24 cellular contexts compared by ENCODE assay signal in genomic region chr2:25608718-25609117, GRCh38.
"Had no signal": no experiment of that assay in that cellular context is flagged by ENCODE, and none has a peak within 500 bp of the region (broad histone marks: within the 10 kb centered on the region; RNA-seq: fewer than 3 reads in every experiment).

No MANE protein-coding gene starts in this region.

- H3K4me3 ChIP-seq: sigmoid colon, smooth muscle cell, testis, vagina had no signal

- FAIRE-seq: endometrium, TTC549 had no signal

- H3K9me3 Mint-ChIP-seq: activated naive CD4-positive, alpha-beta T cell treated with anti-CD3 and anti-CD28 coated beads, Interleukin-2, amount 10 ng/mL, durations not matched to agents 7 days and 5 days; activated T-cell treated with anti-CD3 and anti-CD28 coated beads, Interleukin-2, amount 50 U/mL, for 4 hours; neural crest cell; stimulated activated memory B cell treated with anti-CD40 and anti-IgM and Interleukin-4, amounts not matched to agents 10 μg/mL and 1 μg/mL and 100 μg/mL, for 72 hours; type B pancreatic cell had no signal

- H3K4me1 ChIP-seq: sigmoid colon, testis, vagina had no signal

- H3K27ac ChIP-seq: sigmoid colon, testis, vagina, WERI-Rb-1 had no signal

- H3K9me3 ChIP-seq: sigmoid colon, testis, vagina had no signal

- H3K4me2 ChIP-seq: smooth muscle cell had no signal

- H3K27ac Mint-ChIP-seq: activated naive CD4-positive, alpha-beta T cell treated with anti-CD3 and anti-CD28 coated beads, Interleukin-2, amount 10 ng/mL, durations not matched to agents 7 days and 5 days; brain; type B pancreatic cell had no signal

- H3K4me3 Mint-ChIP-seq: activated naive CD4-positive, alpha-beta T cell treated with anti-CD3 and anti-CD28 coated beads, Interleukin-2, amount 10 ng/mL, durations not matched to agents 7 days and 5 days; activated T-cell treated with anti-CD3 and anti-CD28 coated beads, Interleukin-2, amount 50 U/mL, for 4 hours; brain; neural crest cell; stimulated activated memory B cell treated with anti-CD40 and anti-IgM and Interleukin-4, amounts not matched to agents 10 μg/mL and 1 μg/mL and 100 μg/mL, for 72 hours; type B pancreatic cell had no signal

- H3K4me1 Mint-ChIP-seq: activated naive CD4-positive, alpha-beta T cell treated with anti-CD3 and anti-CD28 coated beads, Interleukin-2, amount 10 ng/mL, durations not matched to agents 7 days and 5 days had no signal

- DNase-seq: activated CD4-positive, alpha-beta T cell treated with anti-CD3 and anti-CD28 coated beads for 1 hour; activated CD8-positive, alpha-beta memory T cell treated with anti-CD3 and anti-CD28 coated beads, Interleukin-2, amount 50 U/mL, for 4 hours; activated effector memory CD4-positive, alpha-beta T cell treated with anti-CD3 and anti-CD28 coated beads, Interleukin-2, amount 50 U/mL, for 16 hours; activated naive CD4-positive, alpha-beta T cell treated with anti-CD3 and anti-CD28 coated beads, Interleukin-2, amount 10 ng/mL, durations not matched to agents 7 days and 5 days; activated T-cell treated with anti-CD3 and anti-CD28 coated beads, Interleukin-2, amount 50 U/mL, for 4 hours; aorta; erythroblast; foreskin fibroblast; left ventricle myocardium superior; mammary epithelial cell; posterior cingulate gyrus; sigmoid colon; stimulated activated CD4-positive, alpha-beta T cell treated with anti-CD3 and anti-CD28 coated beads, Interleukin-15, amount 100 ng/mL, for 24 hours; T-helper 1 cell; testis; WERI-Rb-1 had no signal

- H3K27me3 ChIP-seq: sigmoid colon, testis, vagina had no signal

- H3K36me3 ChIP-seq: sigmoid colon, vagina, WERI-Rb-1 had no signal

- ATAC-seq: activated T-cell treated with anti-CD3 and anti-CD28 coated beads, Interleukin-2, amount 50 U/mL, for 4 hours; left ventricle myocardium superior had no signal

- H3K27me3 Mint-ChIP-seq: activated naive CD4-positive, alpha-beta T cell treated with anti-CD3 and anti-CD28 coated beads, Interleukin-2, amount 10 ng/mL, durations not matched to agents 7 days and 5 days; brain; stimulated activated memory B cell treated with anti-CD40 and anti-IgM and Interleukin-4, amounts not matched to agents 10 μg/mL and 1 μg/mL and 100 μg/mL, for 72 hours; type B pancreatic cell had no signal
